Comparison of ENCODE assay signal across 7 cellular contexts in the genomic region with DNA sequence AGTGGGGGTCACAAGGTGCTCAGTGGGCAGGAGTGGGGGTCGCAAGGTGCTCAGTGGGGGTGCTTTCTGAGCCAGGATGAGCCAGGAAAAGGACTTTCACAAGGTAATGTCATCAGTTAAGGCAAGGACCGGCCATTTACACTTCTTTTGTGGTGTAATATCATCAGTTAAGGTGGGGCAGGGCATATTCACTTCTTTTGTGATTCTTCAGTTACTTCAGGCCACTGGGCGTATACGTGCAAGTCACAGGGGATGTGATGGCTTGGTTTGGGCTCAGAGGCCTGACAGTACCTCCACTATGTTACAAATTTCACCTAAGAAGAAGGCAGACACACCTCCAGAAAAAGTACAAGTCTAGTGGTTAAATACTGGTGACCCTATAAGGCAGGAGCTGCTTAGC.
A peak's percentile ranks its signal among the peaks of the same experiment; 100 is the strongest.
DNase-seq lines count a peak whose midpoint lies in the region; ATAC-seq and TF ChIP-seq lines count a peak whose summit lies in the region.
"Not testable (repeated sequence)": the region's sequence is repeated elsewhere in the genome, so short reads cannot be mapped to it uniquely, and the experiment has no call there.

No MANE protein-coding gene starts in this region.

- not testable (repeated sequence) for H2BK120ac ChIP-seq in H9 (ENCODE audit: low read depth, low read length, poor library complexity, severe bottlenecking); mesenchymal stem cell (ENCODE audit: low read depth, low read length)

- WGBS in H9 (ENCODE audit: extremely low coverage, insufficient read length, low lambda C conversion rate) = no CpG with 5 or more reads among the region's 4 CpGs
- 67 to 100% methylated on average over 1 to 3 of the region's 4 CpGs for WGBS in endodermal cell (ENCODE audit: insufficient coverage in 1 of 2, insufficient read length in 1 of 2), 2 experiments
- WGBS in mesenchymal stem cell = 77% methylated on average over 3 of the region's 4 CpGs

- not testable (repeated sequence) for ATAC-seq in CD4-positive, CD25-positive, alpha-beta regulatory T cell (ENCODE audit: low read depth in 2 of 2)

- TF ChIP-seq CTCF in H9 (conservative IDR thresholded peaks at IDR 0.05); endodermal cell (conservative IDR thresholded peaks at IDR 0.05); nephron progenitor cell (IDR thresholded peaks at IDR 0.05): not testable (repeated sequence)

- not testable (repeated sequence) for H3K23ac ChIP-seq in H9 (ENCODE audit: insufficient read length, low read depth, low read length); mesenchymal stem cell (ENCODE audit: low read length in 2 of 2)

- not testable (repeated sequence) for H3K36me3 ChIP-seq in CD4-positive, CD25-positive, alpha-beta regulatory T cell (ENCODE audit: control insufficient read depth, insufficient read depth, low read length); NT2/D1 (ENCODE audit: insufficient read depth, insufficient read length, low read length); endodermal cell (ENCODE audit: control insufficient read depth, insufficient read depth, low read length)
- peaks cover 4 to 12% of the 10 kb centered on the region in 2 experiments for H3K36me3 ChIP-seq in mesenchymal stem cell (ENCODE audit: control insufficient read depth in 1 of 2, insufficient read depth in 2 of 2, low read depth in 1 of 2, low read length in 2 of 2)

- not testable (repeated sequence) for H3K4me3 ChIP-seq in CD4-positive, CD25-positive, alpha-beta regulatory T cell (ENCODE audit: low read depth, low read length); NT2/D1 (ENCODE audit: insufficient read length, low read depth); endodermal cell (ENCODE audit: low read length); mesenchymal stem cell (ENCODE audit: insufficient read depth in 1 of 2, low read depth in 1 of 2, low read length in 2 of 2)

- H3T11ph ChIP-seq in H9 (ENCODE audit: low read length) = not testable (repeated sequence)

- peaks cover 31 to 62% (median 35%) of the 10 kb centered on the region in 4 donors for H3K4me1 Mint-ChIP-seq in CD4-positive, CD25-positive, alpha-beta regulatory T cell
- H3K4me1 Mint-ChIP-seq in H9 (peaks cover 31 to 55% of the 10 kb centered on the region in 2 experiments), endodermal cell (peaks cover 43% of the 10 kb centered on the region), nephron progenitor cell (peaks cover 68% of the 10 kb centered on the region)
- peaks cover 93% of the 10 kb centered on the region for H3K4me1 Mint-ChIP-seq in activated naive CD4-positive, alpha-beta T cell treated with anti-CD3 and anti-CD28 coated beads, Interleukin-2, amount 50 U/mL, for 24 hours

- H3K27ac Mint-ChIP-seq in CD4-positive, CD25-positive, alpha-beta regulatory T cell = peak overlapping the region in 2 of 3 donors; percentile 40 to 71
- H3K27ac Mint-ChIP-seq in H9 (peak overlapping the region in 2 of 3 experiments; percentile 87 to 89; a peak in 4 of 7 replicates), endodermal cell (peak overlapping the region; percentile 78), nephron progenitor cell (peak overlapping the region; percentile 73)
- H3K27ac Mint-ChIP-seq in activated naive CD4-positive, alpha-beta T cell treated with anti-CD3 and anti-CD28 coated beads, Interleukin-2, amount 50 U/mL, for 24 hours = peak overlapping the region; percentile 30

- not testable (repeated sequence) for H3K27me3 ChIP-seq in CD4-positive, CD25-positive, alpha-beta regulatory T cell (ENCODE audit: control insufficient read depth, insufficient read depth, low read length); H9 (ENCODE audit: insufficient read depth, low read length); NT2/D1 (ENCODE audit: insufficient read depth, insufficient read length); endodermal cell (ENCODE audit: control insufficient read depth, insufficient read depth, low read length, poor library complexity, severe bottlenecking); mesenchymal stem cell (ENCODE audit: control insufficient read depth in 1 of 2, insufficient read depth in 1 of 2, low read length in 2 of 2)

- not testable (repeated sequence) for H3K14ac ChIP-seq in H9 (ENCODE audit: insufficient read depth, low read length); mesenchymal stem cell (ENCODE audit: low read length in 2 of 2)

- not testable (repeated sequence) for H3K79me1 ChIP-seq in H9 (ENCODE audit: insufficient read depth, low read depth, low read length, poor library complexity, severe bottlenecking)
- peaks cover 26% of the 10 kb centered on the region for H3K79me1 ChIP-seq in mesenchymal stem cell (replicated peaks; ENCODE audit: low read length, poor library complexity, severe bottlenecking)

- not testable (repeated sequence) for H3K56ac ChIP-seq in H9 (ENCODE audit: insufficient read length, low read depth, low read length)

- not testable (repeated sequence) for H2AFZ ChIP-seq in H9 (ENCODE audit: low read length); mesenchymal stem cell (ENCODE audit: low read depth, low read length)

- not testable (repeated sequence) for H3K9me3 ChIP-seq in CD4-positive, CD25-positive, alpha-beta regulatory T cell (ENCODE audit: control insufficient read depth in 2 of 2, low read length in 2 of 2); H9 (ENCODE audit: control insufficient read depth, low read depth, low read length); NT2/D1 (ENCODE audit: insufficient read depth, low read length); endodermal cell (ENCODE audit: control insufficient read depth, low read length); mesenchymal stem cell (ENCODE audit: control insufficient read depth, low read length)

- H4K8ac ChIP-seq in H9 (replicated peaks; ENCODE audit: insufficient read length, low read depth, low read length); mesenchymal stem cell (ENCODE audit: low read length): not testable (repeated sequence)

- not testable (repeated sequence) for H2BK15ac ChIP-seq in H9 (ENCODE audit: low read depth, low read length); mesenchymal stem cell (ENCODE audit: low read depth, poor library complexity, severe bottlenecking)

- not testable (repeated sequence) for H4K91ac ChIP-seq in H9 (ENCODE audit: insufficient read length, low read depth, low read length); mesenchymal stem cell (ENCODE audit: low read length)

- H4K5ac ChIP-seq in H9 (ENCODE audit: insufficient read length, low read depth, low read length) = not testable (repeated sequence)

- not testable (repeated sequence) for H2BK20ac ChIP-seq in H9 (ENCODE audit: low read depth, low read length, poor library complexity, severe bottlenecking)

- not testable (repeated sequence) for H4K20me1 ChIP-seq in H9 (ENCODE audit: control insufficient read depth, insufficient read depth, insufficient read length)

- not testable (repeated sequence) for H3K4ac ChIP-seq in H9 (ENCODE audit: low read depth, low read length); mesenchymal stem cell (ENCODE audit: low read depth in 1 of 2, low read length in 2 of 2)

- not testable (repeated sequence) for H3K9me3 Mint-ChIP-seq in CD4-positive, CD25-positive, alpha-beta regulatory T cell; H9; activated naive CD4-positive, alpha-beta T cell treated with anti-CD3 and anti-CD28 coated beads, Interleukin-2, amount 50 U/mL, for 24 hours; endodermal cell; nephron progenitor cell

- not testable (repeated sequence) for H3K79me2 ChIP-seq in H9 (ENCODE audit: insufficient read depth, low read length)

- not testable (repeated sequence) for H3K4me3 Mint-ChIP-seq in CD4-positive, CD25-positive, alpha-beta regulatory T cell; activated naive CD4-positive, alpha-beta T cell treated with anti-CD3 and anti-CD28 coated beads, Interleukin-2, amount 50 U/mL, for 24 hours; endodermal cell; nephron progenitor cell
- peak overlapping the region in 1 of 2 experiments; percentile 36; a peak in 1 of 5 replicates for H3K4me3 Mint-ChIP-seq in H9

- H3K36me3 Mint-ChIP-seq in CD4-positive, CD25-positive, alpha-beta regulatory T cell = peaks cover 29% of the 10 kb centered on the region
- not testable (repeated sequence) for H3K36me3 Mint-ChIP-seq in H9 (ENCODE audit: insufficient read depth in 1 of 3, low read depth in 3 of 3); endodermal cell (ENCODE audit: low read depth)
- peaks cover 26% of the 10 kb centered on the region for H3K36me3 Mint-ChIP-seq in activated naive CD4-positive, alpha-beta T cell treated with anti-CD3 and anti-CD28 coated beads, Interleukin-2, amount 50 U/mL, for 24 hours
- peaks cover 13% of the 10 kb centered on the region for H3K36me3 Mint-ChIP-seq in nephron progenitor cell (ENCODE audit: low read depth)

- H3K9ac ChIP-seq in H9 (ENCODE audit: extremely low read depth, insufficient read length, low read length); NT2/D1 (ENCODE audit: insufficient read length, low read depth); endodermal cell (ENCODE audit: extremely low read depth, low read length, poor library complexity, severe bottlenecking); mesenchymal stem cell (ENCODE audit: low read length): not testable (repeated sequence)

- not testable (repeated sequence) for H3K27me3 Mint-ChIP-seq in CD4-positive, CD25-positive, alpha-beta regulatory T cell; H9 (ENCODE audit: low read depth); activated naive CD4-positive, alpha-beta T cell treated with anti-CD3 and anti-CD28 coated beads, Interleukin-2, amount 50 U/mL, for 24 hours; endodermal cell (ENCODE audit: insufficient read depth); nephron progenitor cell (ENCODE audit: low read depth, poor library complexity)

- not testable (repeated sequence) for H2BK12ac ChIP-seq in H9 (ENCODE audit: insufficient read length, low read depth, low read length); mesenchymal stem cell (ENCODE audit: low read length in 2 of 2)

- not testable (repeated sequence) for H3K4me1 ChIP-seq in CD4-positive, CD25-positive, alpha-beta regulatory T cell (ENCODE audit: control insufficient read depth, insufficient read depth, low read length, poor library complexity, severe bottlenecking); NT2/D1 (ENCODE audit: insufficient read depth, insufficient read length); endodermal cell (ENCODE audit: control insufficient read depth, insufficient read depth, low read length); mesenchymal stem cell (ENCODE audit: control insufficient read depth, insufficient read depth, low read depth, low read length)
- peaks cover 16% of the 10 kb centered on the region for H3K4me1 ChIP-seq in H9 (ENCODE audit: insufficient read depth, low read length)

- H2AK5ac ChIP-seq in H9 (ENCODE audit: insufficient read length, low read length); mesenchymal stem cell (ENCODE audit: low read length, severe bottlenecking): not testable (repeated sequence)

- peak overlapping the region; percentile 42 for H3K18ac ChIP-seq in H9 (ENCODE audit: insufficient read length, low read depth, low read length)
- H3K18ac ChIP-seq in mesenchymal stem cell (ENCODE audit: low read depth in 1 of 2, low read length in 2 of 2) = peak overlapping the region; percentile 21 to 48

- H3K23me2 ChIP-seq in H9 (ENCODE audit: insufficient read length, low read depth, low read length, poor library complexity, severe bottlenecking) = not testable (repeated sequence)

- H3K4me2 ChIP-seq in H9 (ENCODE audit: insufficient read depth, insufficient read length, low read length) = peak overlapping the region; percentile 31
- not testable (repeated sequence) for H3K4me2 ChIP-seq in mesenchymal stem cell (ENCODE audit: low read length, poor library complexity, severe bottlenecking)

- not testable (repeated sequence) for H2BK5ac ChIP-seq in H9 (ENCODE audit: insufficient read length, low read length); mesenchymal stem cell (ENCODE audit: low read depth, low read length, poor library complexity, severe bottlenecking)

- not testable (repeated sequence) for H3K27ac ChIP-seq in CD4-positive, CD25-positive, alpha-beta regulatory T cell (ENCODE audit: insufficient read depth, low read length, poor library complexity, severe bottlenecking); endodermal cell (ENCODE audit: low read depth, low read length); mesenchymal stem cell (ENCODE audit: low read length, poor library complexity, severe bottlenecking)
- peak overlapping the region; percentile 87 for H3K27ac ChIP-seq in H9 (ENCODE audit: insufficient read length, low read depth, low read length)

- not testable (repeated sequence) for DNase-seq in CD4-positive, CD25-positive, alpha-beta regulatory T cell; mesenchymal stem cell; nephron progenitor cell
- DNase-seq in H9 (peak; percentile 75), NT2/D1 (ENCODE audit: low read depth, low spot score) (peak; percentile 39), endodermal cell (peak; percentile 82)

Comparison
In these comparisons a context has a peak if more than half of its experiments do, and no peak if none do; other contexts are left out.
1. H3K27ac Mint-ChIP-seq: peak in every context shown above with its lines; median percentile 88 in H9; 78 in endodermal cell; 73 in nephron progenitor cell; 56 in CD4-positive, CD25-positive, alpha-beta regulatory T cell; 30 in activated naive CD4-positive, alpha-beta T cell treated with anti-CD3 and anti-CD28 coated beads, Interleukin-2, amount 50 U/mL, for 24 hours.